10 cellular contexts compared by ENCODE assay signal in the genomic region with DNA sequence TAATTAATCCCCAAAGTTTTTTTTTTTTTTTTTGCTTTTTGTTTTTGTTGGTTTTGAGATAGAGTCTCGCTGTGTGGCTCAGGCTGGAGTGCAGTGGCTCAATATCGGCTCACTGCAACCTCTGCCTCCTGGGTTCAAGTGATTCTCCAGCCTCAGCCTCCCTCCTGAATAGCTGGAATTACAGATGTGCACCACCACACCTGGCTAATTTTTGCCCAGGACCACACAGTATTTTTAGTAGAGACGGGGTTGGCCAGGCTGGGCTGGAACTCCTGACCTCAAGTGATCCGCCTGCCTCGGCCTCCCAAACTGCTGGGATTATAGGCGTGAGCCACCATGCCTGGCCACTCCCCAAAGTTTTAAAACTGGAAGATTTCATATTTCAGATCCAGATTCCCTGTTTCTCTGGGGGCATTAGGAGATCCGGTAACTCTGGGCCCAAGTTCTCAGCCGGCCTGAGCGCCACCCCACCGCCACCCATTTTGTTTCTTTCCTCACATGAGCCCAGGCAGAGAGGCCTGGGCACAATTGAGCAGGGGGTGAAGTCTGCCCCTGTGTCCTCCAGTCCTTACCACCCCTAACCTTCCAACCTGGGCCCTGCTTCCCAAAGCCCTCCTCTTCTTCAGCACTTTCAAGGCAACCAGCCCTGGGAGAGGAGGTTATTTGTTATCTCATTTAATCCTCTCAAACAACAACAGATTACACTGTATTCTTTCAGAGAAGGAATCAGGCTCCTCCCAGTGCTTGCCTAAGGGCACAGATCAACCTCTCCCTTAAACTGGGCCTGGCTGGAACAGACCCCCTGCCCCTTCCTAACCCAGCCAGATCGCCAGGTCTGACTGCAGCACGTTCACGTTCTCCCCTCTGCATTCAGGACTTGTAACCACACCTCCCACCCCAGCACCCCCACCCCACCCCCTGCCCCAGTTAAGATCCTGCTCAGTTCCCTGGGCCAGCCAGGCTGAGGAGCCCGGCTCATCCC. TPM values are rescaled to one million over a fixed set of nuclear protein-coding genes. Genes with fewer than 3 reads are reported as not detected.
DNase-seq lines count a peak whose midpoint lies in the region; ATAC-seq and TF ChIP-seq lines count a peak whose summit lies in the region.
"Had no signal": no experiment of that assay in that cellular context is flagged by ENCODE, and none has a peak within 500 bp of the region (broad histone marks: within the 10 kb centered on the region; RNA-seq: fewer than 3 reads in every experiment).

No MANE protein-coding gene starts in this region.

- H3K27me3 Mint-ChIP-seq in activated T-cell treated with anti-CD3 and anti-CD28 coated beads, Interleukin-2, amount 50 U/mL, for 72 hours (ENCODE audit: low read depth): no peaks in the 10 kb centered on the region
- peaks cover 10% of the 10 kb centered on the region for H3K27me3 Mint-ChIP-seq in brain

- H3K9me3 ChIP-seq in mucosa of stomach (ENCODE audit: control insufficient read depth, low read length) (no peaks in the 10 kb centered on the region), transverse colon (no peaks in the 10 kb centered on the region)
- H3K9me3 ChIP-seq: BE2C had no signal

- H3K27ac ChIP-seq in transverse colon: peak overlapping the region; percentile 96 to 99 (median 99)

- TF ChIP-seq CTCF in brain (conservative IDR thresholded peaks at IDR 0.05): no peak
- no peak for TF ChIP-seq CTCF in transverse colon (IDR thresholded peaks at IDR 0.05)

- no peak for DNase-seq in activated T-cell treated with anti-CD3 and anti-CD28 coated beads, Interleukin-2, amount 50 U/mL, for 72 hours
- no peak for DNase-seq in activated T-cell treated with anti-CD3 and anti-CD28 coated beads, Interleukin-2, amount 50 U/mL, for 1 hour
- no peak for DNase-seq in transverse colon
- DNase-seq in anterior cingulate cortex (lab: John Stamatoyannopoulos, UW): no peak
- no peak for DNase-seq in medulla oblongata (ENCODE audit: extremely low spot score)
- no peak for DNase-seq in activated CD8-positive, alpha-beta memory T cell treated with anti-CD3 and anti-CD28 coated beads, Interleukin-2, amount 50 U/mL, for 4 hours
- DNase-seq: activated CD4-positive, alpha-beta T cell treated with anti-CD3 and anti-CD28 coated beads for 4 hours had no signal

- H3K9ac ChIP-seq in mucosa of stomach (ENCODE audit: low read length): peak overlapping the region; percentile 83

- intact Hi-C loops in transverse colon (cut with DNase I; ENCODE audit: low total_unique reads): loop anchor here (5.0 kb wide), 1 partner anchor 57 kb away; no protein-coding TSS in a partner anchor

- 80% methylated on average over 14 of the region's 14 CpGs; no CpG with 5 or more reads in 1 of the 2 donors for WGBS in transverse colon (ENCODE audit: low coverage in 1 of 2), 2 donors

- no peak for TF ChIP-seq POLR2A in transverse colon (IDR thresholded peaks at IDR 0.05)

- no peak for ATAC-seq in activated T-cell treated with anti-CD3 and anti-CD28 coated beads, Interleukin-2, amount 50 U/mL, for 72 hours (replicated peaks in 1 of 2)

- TF ChIP-seq EP300 in transverse colon (IDR thresholded peaks at IDR 0.05; ENCODE audit: low read depth): no peak

- H3K4me1 Mint-ChIP-seq in activated T-cell treated with anti-CD3 and anti-CD28 coated beads, Interleukin-2, amount 50 U/mL, for 72 hours (ENCODE audit: low read depth): peaks cover 25% of the 10 kb centered on the region
- H3K4me1 Mint-ChIP-seq in brain: peaks cover 39% of the 10 kb centered on the region

- H3K4me3 ChIP-seq in mucosa of stomach (ENCODE audit: low read length) (no peak overlapping the region), transverse colon (no peak overlapping the region)

- no peaks in the 10 kb centered on the region for H3K36me3 ChIP-seq in mucosa of stomach (ENCODE audit: control insufficient read depth, insufficient read depth, low read length)
- no peaks in the 10 kb centered on the region for H3K36me3 ChIP-seq in transverse colon

- H3K4me3 Mint-ChIP-seq in activated T-cell treated with anti-CD3 and anti-CD28 coated beads, Interleukin-2, amount 50 U/mL, for 72 hours: peak overlapping the region; percentile 16 to 39
- peak overlapping the region in 4 of 5 experiments; percentile 57 to 85 (median 84) for H3K4me3 Mint-ChIP-seq in brain

- H3K27ac Mint-ChIP-seq in activated T-cell treated with anti-CD3 and anti-CD28 coated beads, Interleukin-2, amount 50 U/mL, for 72 hours: no peak overlapping the region
- H3K27ac Mint-ChIP-seq in brain: peak overlapping the region in 4 of 5 experiments; percentile 68 to 97 (median 96)

- H3K4me1 ChIP-seq in mucosa of stomach (ENCODE audit: control insufficient read depth, insufficient read depth, low read length) (peaks cover 37% of the 10 kb centered on the region), transverse colon (peaks cover 20 to 38% (median 31%) of the 10 kb centered on the region in 4 donors)

- peaks cover 0 to 2% of the 10 kb centered on the region in 2 donors for H3K36me3 Mint-ChIP-seq in activated T-cell treated with anti-CD3 and anti-CD28 coated beads, Interleukin-2, amount 50 U/mL, for 72 hours (ENCODE audit: insufficient read depth in 2 of 2)
- peaks cover under 1% of the 10 kb centered on the region for H3K36me3 Mint-ChIP-seq in brain

- H3K9me3 Mint-ChIP-seq in activated T-cell treated with anti-CD3 and anti-CD28 coated beads, Interleukin-2, amount 50 U/mL, for 72 hours: no peaks in the 10 kb centered on the region
- H3K9me3 Mint-ChIP-seq in brain: no peaks in the 10 kb centered on the region

- in situ Hi-C loops in transverse colon (cut with MboI; ENCODE audit: low pct_ligation_motif_present in 1 of 4, low pct_unique_long_range_greater_than_20kb in 1 of 4, low sequenced_read_pairs in 3 of 4): loop anchor here in 1 of 4 donors (25.0 kb wide), 1 partner anchor 93 kb away; no protein-coding TSS in a partner anchor

- H3K27me3 ChIP-seq in mucosa of stomach (ENCODE audit: control insufficient read depth, insufficient read depth, low read length) (no peaks in the 10 kb centered on the region), transverse colon (no peaks in the 10 kb centered on the region)
- H3K27me3 ChIP-seq: BE2C had no signal

RNA-seq across cellular contexts. Expression of gene CSNK1E, which starts 1.9 kb away (rescaled TPM):
- total RNA-seq in activated T-cell treated with anti-CD3 and anti-CD28 coated beads, Interleukin-2, amount 50 U/mL, for 72 hours: 100 to 1,000 TPM; 106 to 107 TPM
- 162 TPM for polyA plus RNA-seq in brain (ENCODE audit: insufficient read depth, low read depth, low replicate concordance)
- total RNA-seq in transverse colon: 100 to 1,000 TPM in 2 of 4 donors, 10 to 100 TPM in 2; 47.9 to 179 (median 106) TPM

RNA-seq across cellular contexts. Expression of gene TMEM184B, which starts 46.3 kb away (rescaled TPM):
- 10 to 100 TPM; 22.9 to 27.5 TPM for total RNA-seq in activated T-cell treated with anti-CD3 and anti-CD28 coated beads, Interleukin-2, amount 50 U/mL, for 72 hours
- polyA plus RNA-seq in brain (ENCODE audit: insufficient read depth, low read depth, low replicate concordance): 97.3 TPM
- total RNA-seq in transverse colon: 10 to 100 TPM; 18.7 to 88.4 (median 41.1) TPM
